ENCODE assay signal across 20 cellular contexts in genomic region chr3:9499455-9500107, GRCh38. TPM values are rescaled to one million over a fixed set of nuclear protein-coding genes. Genes with fewer than 3 reads are reported as not detected.
DNase-seq lines count a peak whose midpoint lies in the region; ATAC-seq, FAIRE-seq and TF ChIP-seq lines count a peak whose summit lies in the region.
"Had no signal": no experiment of that assay in that cellular context is flagged by ENCODE, and none has a peak within 500 bp of the region (broad histone marks: within the 10 kb centered on the region; RNA-seq: fewer than 3 reads in every experiment).

No MANE protein-coding gene starts in this region.

- H3K27ac ChIP-seq in left ventricle myocardium inferior (replicated peaks) (no peak overlapping the region), heart left ventricle (no peak overlapping the region), endodermal cell (ENCODE audit: low read depth, low read length) (no peak overlapping the region), mesodermal cell (ENCODE audit: low read depth, low read length, severe bottlenecking) (no peak overlapping the region), small intestine (ENCODE audit: low read depth in 1 of 2, low read length in 1 of 2) (no peak overlapping the region)
- H3K27ac ChIP-seq: adrenal gland, pancreas, skin epidermis, transverse colon had no signal

- H3K27me3 ChIP-seq in left ventricle myocardium inferior (ENCODE audit: low read depth) (peaks cover 35% of the 10 kb centered on the region), heart left ventricle (peaks cover 0 to 29% (median 14%) of the 10 kb centered on the region in 9 donors), endodermal cell (ENCODE audit: control insufficient read depth, insufficient read depth, low read length, poor library complexity, severe bottlenecking) (peaks cover 21% of the 10 kb centered on the region), small intestine (ENCODE audit: control insufficient read depth in 2 of 2, insufficient read depth in 2 of 2, low read length in 2 of 2) (peaks cover 0 to 9% of the 10 kb centered on the region in 2 donors)
- H3K27me3 ChIP-seq: adrenal gland, pancreas had no signal

- peaks cover 11% of the 10 kb centered on the region for H3K4me1 ChIP-seq in left ventricle myocardium inferior
- peaks cover 0 to 13% (median 7%) of the 10 kb centered on the region in 12 donors for H3K4me1 ChIP-seq in heart left ventricle
- no peaks in the 10 kb centered on the region for H3K4me1 ChIP-seq in endodermal cell (ENCODE audit: control insufficient read depth, insufficient read depth, low read length)
- H3K4me1 ChIP-seq in mesodermal cell (ENCODE audit: control insufficient read depth, insufficient read depth, low read length, poor library complexity, severe bottlenecking): peaks cover 13% of the 10 kb centered on the region
- no peaks in the 10 kb centered on the region for H3K4me1 ChIP-seq in small intestine (ENCODE audit: control insufficient read depth in 2 of 2, insufficient read depth in 1 of 2, low read depth in 1 of 2, low read length in 1 of 2)
- H3K4me1 ChIP-seq: pancreas had no signal

- no peaks in the 10 kb centered on the region for H3K9me3 Mint-ChIP-seq in endodermal cell

- H3K4me3 ChIP-seq in left ventricle myocardium inferior (peak overlapping the region; percentile 22), heart left ventricle (peak overlapping the region in 1 of 12 donors; percentile 9), endodermal cell (ENCODE audit: low read length) (peak overlapping the region; percentile 77), mesodermal cell (ENCODE audit: extremely low read depth, insufficient read depth, low read length, poor library complexity, severe bottlenecking) (peak overlapping the region; percentile 19), small intestine (ENCODE audit: low read depth in 1 of 2, low read length in 2 of 2) (no peak overlapping the region)
- H3K4me3 ChIP-seq: adrenal gland, pancreas, skin epidermis, transverse colon had no signal

- H3K27ac Mint-ChIP-seq in endodermal cell: no peak overlapping the region
- H3K27ac Mint-ChIP-seq: activated CD8-positive, alpha-beta T cell treated with anti-CD3 and anti-CD28 coated beads, Interleukin-2, amount 10 ng/mL, durations not matched to agents 7 days and 5 days had no signal

- peaks cover 55% of the 10 kb centered on the region for H3K27me3 Mint-ChIP-seq in endodermal cell (ENCODE audit: insufficient read depth)

- H3K36me3 Mint-ChIP-seq in endodermal cell (ENCODE audit: low read depth): no peaks in the 10 kb centered on the region

- no peaks in the 10 kb centered on the region for H3K9me3 ChIP-seq in left ventricle myocardium inferior (replicated peaks)
- no peaks in the 10 kb centered on the region for H3K9me3 ChIP-seq in heart left ventricle
- H3K9me3 ChIP-seq in endodermal cell (ENCODE audit: control insufficient read depth, low read length): no peaks in the 10 kb centered on the region
- no peaks in the 10 kb centered on the region for H3K9me3 ChIP-seq in mesodermal cell (ENCODE audit: control insufficient read depth, low read length)
- H3K9me3 ChIP-seq in small intestine (ENCODE audit: control insufficient read depth, low read depth): no peaks in the 10 kb centered on the region
- H3K9me3 ChIP-seq: adrenal gland, pancreas, transverse colon had no signal

- ATAC-seq in heart left ventricle: no peak

- no peak for TF ChIP-seq POLR2A in heart left ventricle (IDR thresholded peaks at IDR 0.05)

- H3K9ac ChIP-seq in endodermal cell (ENCODE audit: extremely low read depth, low read length, poor library complexity, severe bottlenecking): no peak overlapping the region

- H3K4me1 Mint-ChIP-seq in endodermal cell: peaks cover 4% of the 10 kb centered on the region

- H3K4me3 Mint-ChIP-seq in endodermal cell: peak overlapping the region; percentile 56
- H3K4me3 Mint-ChIP-seq: activated CD8-positive, alpha-beta T cell treated with anti-CD3 and anti-CD28 coated beads, Interleukin-2, amount 10 ng/mL, durations not matched to agents 7 days and 5 days had no signal

- WGBS in heart left ventricle, 4 donors: 25 to 29% (median 27%) methylated on average over 19 of the region's 19 CpGs
- 20 to 38% methylated on average over 12 to 19 of the region's 19 CpGs for WGBS in endodermal cell (ENCODE audit: insufficient coverage in 1 of 2, insufficient read length in 1 of 2), 2 experiments
- 39 to 40% methylated on average over 17 to 18 of the region's 19 CpGs for WGBS in mesodermal cell (ENCODE audit: insufficient coverage in 2 of 2), 2 experiments
- 21 to 28% (median 22%) methylated on average over 19 of the region's 19 CpGs for WGBS in small intestine, 3 donors

- CTCF ChIA-PET in HEK293T (lab: Yijun Ruan, JAX): interaction anchor here (1.8 kb wide), 1 partner anchor 146 kb away, joined by 7 read pairs; no protein-coding TSS in a partner anchor

- no peak for DNase-seq in left ventricle myocardium inferior
- no peak for DNase-seq in heart left ventricle
- peak; percentile 78 for DNase-seq in endodermal cell
- peak; percentile 27 for DNase-seq in urothelium cell line (ENCODE audit: low spot score)
- DNase-seq in small intestine: no peak
- DNase-seq in GDM1 (lab: John Stamatoyannopoulos, UW): no peak
- DNase-seq in HEK293T (ENCODE audit: extremely low spot score): no peak
- DNase-seq: 8988T; activated CD8-positive, alpha-beta T cell treated with anti-CD3 and anti-CD28 coated beads, Interleukin-2, amount 10 ng/mL, durations not matched to agents 7 days and 5 days; adrenal gland; cerebellar nuclear complex; DND-41; NCI-H2081 treated with DMSO at 0.1 percent for 48 hours; pancreas; transverse colon had no signal

- no peaks in the 10 kb centered on the region for H3K36me3 ChIP-seq in left ventricle myocardium inferior
- no peaks in the 10 kb centered on the region for H3K36me3 ChIP-seq in heart left ventricle
- no peaks in the 10 kb centered on the region for H3K36me3 ChIP-seq in endodermal cell (ENCODE audit: control insufficient read depth, insufficient read depth, low read length)
- no peaks in the 10 kb centered on the region for H3K36me3 ChIP-seq in mesodermal cell (ENCODE audit: control insufficient read depth, insufficient read depth, low read length)
- no peaks in the 10 kb centered on the region for H3K36me3 ChIP-seq in small intestine (ENCODE audit: control insufficient read depth in 2 of 2, insufficient read depth in 2 of 2, low read length in 2 of 2)
- H3K36me3 ChIP-seq: adrenal gland, pancreas, transverse colon had no signal

- FAIRE-seq in urothelium cell line (lab: Jason Lieb, UNC): no peak
- no peak for FAIRE-seq in small intestine (lab: Jason Lieb, UNC)
- FAIRE-seq: frontal cortex, pancreas had no signal

- TF ChIP-seq CTCF in left ventricle myocardium inferior (IDR thresholded peaks at IDR 0.05; ENCODE audit: borderline replicate concordance): no peak
- no peak for TF ChIP-seq CTCF in heart left ventricle (IDR thresholded peaks at IDR 0.05)
- TF ChIP-seq CTCF in endodermal cell (conservative IDR thresholded peaks at IDR 0.05): no peak

- intact Hi-C loops in left ventricle myocardium inferior (cut with micrococcal nuclease) (no loop called here), heart left ventricle (cut with DNase I) (loop anchor here in 6 of 10 donors (5.0 to 10.0 kb wide), 6 partner anchors 145 to 418 kb away; partner anchors contain the start of genes BRPF1 (in 4 of the 6), IL17RC (in 1 of the 6), MTMR14 (in 1 of the 6) and OGG1 (in 1 of the 6))

- POLR2A ChIA-PET in HEK293T (lab: Yijun Ruan, JAX): interaction anchor here (2.2 kb wide), 1 partner anchor 137 kb away, joined by 7 read pairs; the partner anchor contains the start of gene THUMPD3

TF ChIP-seq in HEK293T, 16 proteins besides CTCF, POLR2A, EP300 and RAD21:
- TF ChIP-seq FOXA1 (IDR thresholded peaks at IDR 0.05) (no peak), PKNOX1 (IDR thresholded peaks at IDR 0.05) (no peak), TARDBP (IDR thresholded peaks at IDR 0.05) (no peak), ZNF384 (IDR thresholded peaks at IDR 0.05) (no peak), LEF1 (IDR thresholded peaks at IDR 0.05; ENCODE audit: borderline replicate concordance) (no peak), HDGF (IDR thresholded peaks at IDR 0.05; ENCODE audit: borderline replicate concordance) (no peak), NFRKB (IDR thresholded peaks at IDR 0.05) (no peak), FOXM1 (IDR thresholded peaks at IDR 0.05; ENCODE audit: borderline replicate concordance) (no peak), ARNT (IDR thresholded peaks at IDR 0.05) (no peak)

RNA-seq across cellular contexts. Expression of gene LHFPL4, which starts 54.0 kb away (rescaled TPM):
- total RNA-seq in left ventricle myocardium inferior (not detected), heart left ventricle (under 1 TPM in 1 of 9 donors, not detected in 8; 0.08 TPM), endodermal cell (1 to 10 TPM; 1.1 to 6.7 TPM)
- polyA plus RNA-seq in heart left ventricle (not detected), small intestine (1 to 10 TPM in 1 of 3 donors, under 1 TPM in 1, not detected in 1; 0.22 to 1.2 TPM)
- 1.6 TPM for polyA plus RNA-seq in endodermal cell (2013, experiment 1 of 2)
- polyA plus RNA-seq in endodermal cell (2013, experiment 2 of 2): 1.4 TPM
- polyA plus RNA-seq in mesodermal cell (2013, experiment 1 of 2): 0.22 TPM
- polyA plus RNA-seq in mesodermal cell (2013, experiment 2 of 2): not detected
- total RNA-seq: activated CD8-positive, alpha-beta T cell treated with anti-CD3 and anti-CD28 coated beads, Interleukin-2, amount 10 ng/mL, durations not matched to agents 7 days and 5 days; kidney epithelial cell; mononuclear cell had no signal

Comparison
In these comparisons a context has a peak if more than half of its experiments do, and no peak if none do; other contexts are left out.
1. DNase-seq: peak in endodermal cell (single experiment) and urothelium cell line (single experiment); none in left ventricle myocardium inferior (single experiment), heart left ventricle (0 of 5), small intestine (single experiment), GDM1 (single experiment) and HEK293T (single experiment).
2. H3K4me3 ChIP-seq: peak in left ventricle myocardium inferior (single experiment), endodermal cell (single experiment) and mesodermal cell (single experiment); none in small intestine (0 of 2).